Comparison of ENCODE assay signal across 9 cellular contexts in the genomic region with DNA sequence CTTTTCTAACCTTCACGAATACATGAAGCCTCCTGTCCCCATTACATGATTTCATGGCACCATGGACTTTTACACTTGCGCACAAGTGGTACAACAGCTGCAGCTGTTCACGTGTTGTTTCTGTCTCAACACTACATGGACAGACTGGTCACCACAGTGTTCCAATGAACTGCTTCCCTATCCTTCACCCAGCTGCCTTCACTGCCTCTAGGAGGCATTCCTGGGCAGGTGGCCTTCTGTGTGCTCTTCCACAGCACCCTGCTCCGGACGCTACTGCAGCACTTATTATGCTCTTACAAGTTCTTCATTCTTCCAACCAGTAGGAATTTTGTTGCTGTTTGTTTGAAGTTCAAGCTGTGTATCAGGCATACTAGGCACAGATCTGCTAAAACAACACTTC. TPM values are rescaled to one million over a fixed set of nuclear protein-coding genes. Genes with fewer than 3 reads are reported as not detected.
DNase-seq lines count a peak whose midpoint lies in the region; ATAC-seq, FAIRE-seq and TF ChIP-seq lines count a peak whose summit lies in the region.
"Had no signal": no experiment of that assay in that cellular context is flagged by ENCODE, and none has a peak within 500 bp of the region (broad histone marks: within the 10 kb centered on the region; RNA-seq: fewer than 3 reads in every experiment).

No MANE protein-coding gene starts in this region.

- H3K36me3 ChIP-seq in BLaER1 (peaks cover 14% of the 10 kb centered on the region), brain microvascular endothelial cell (replicated peaks) (no peaks in the 10 kb centered on the region)

- H3K27ac Mint-ChIP-seq in nephron progenitor cell = no peak overlapping the region

- H3K27ac ChIP-seq in BLaER1 (no peak overlapping the region), brain microvascular endothelial cell (no peak overlapping the region)

- no peak overlapping the region for H3K4me3 ChIP-seq in BLaER1
- no peak overlapping the region for H3K4me3 ChIP-seq in brain microvascular endothelial cell (ENCODE audit: low read depth, low read length)

- H3K4me1 Mint-ChIP-seq in nephron progenitor cell = peaks cover 32% of the 10 kb centered on the region

- TF ChIP-seq CTCF in brain microvascular endothelial cell (IDR thresholded peaks at IDR 0.05; ENCODE audit: low read depth, low read length, missing control alignments) (peak; percentile 5), nephron progenitor cell (IDR thresholded peaks at IDR 0.05) (no peak)

- H3K27me3 ChIP-seq in BLaER1 (no peaks in the 10 kb centered on the region), brain microvascular endothelial cell (replicated peaks) (no peaks in the 10 kb centered on the region)

- H3K9me3 Mint-ChIP-seq in nephron progenitor cell = no peaks in the 10 kb centered on the region

- peak overlapping the region; percentile 93 for H3K4me3 Mint-ChIP-seq in nephron progenitor cell

- H3K4me2 ChIP-seq in BLaER1 = peak overlapping the region; percentile 79

- FAIRE-seq in GM12892 (lab: Jason Lieb, UNC) = peak; percentile 42

- H3K9ac ChIP-seq in BLaER1 = no peak overlapping the region

- in situ Hi-C loops in brain microvascular endothelial cell (cut with HindIII; ENCODE audit: low pct_ligation_motif_present, low sequenced_read_pairs) = no loop called here

- no peaks in the 10 kb centered on the region for H4K20me1 ChIP-seq in BLaER1

- no peak for ATAC-seq in HG02840 (IDR thresholded peaks at IDR 0.05; ENCODE audit: low FRiP score, unreplicated experiment)

- H3K4me1 ChIP-seq in BLaER1 = peaks cover 23% of the 10 kb centered on the region

- peaks cover 32% of the 10 kb centered on the region for H3K36me3 Mint-ChIP-seq in nephron progenitor cell (ENCODE audit: low read depth)

- no peak for TF ChIP-seq POLR2A in GM12892 (IDR thresholded peaks at IDR 0.05; ENCODE audit: low read depth, low read length)

- no peaks in the 10 kb centered on the region for H3K27me3 Mint-ChIP-seq in nephron progenitor cell (ENCODE audit: low read depth, poor library complexity)

- DNase-seq in GM12892 (ENCODE audit: insufficient read length) = no peak
- no peak for DNase-seq in brain microvascular endothelial cell
- DNase-seq in nephron progenitor cell = no peak
- DNase-seq in 8988T = no peak
- DNase-seq in ureter (ENCODE audit: low spot score) = no peak
- DNase-seq in Kasumi-1 (lab: John Stamatoyannopoulos, UW) = no peak
- DNase-seq: anterior cingulate cortex had no signal

- no peaks in the 10 kb centered on the region for H3K9me3 ChIP-seq in BLaER1

RNA-seq across cellular contexts. Expression of a gene that starts 1.5 kb away (rescaled TPM):
- 10.0 TPM for polyA plus RNA-seq in GM12892 (2012; ENCODE audit: missing spikeins)
- total RNA-seq in ureter = 15.9 TPM

RNA-seq across cellular contexts. Expression of a gene that starts 29.8 kb away (rescaled TPM):
- polyA plus RNA-seq in GM12892 (2012; ENCODE audit: missing spikeins) = 44.7 TPM
- 30.7 TPM for total RNA-seq in ureter
